Comparison of ENCODE assay signal across 25 cellular contexts in the genomic region with DNA sequence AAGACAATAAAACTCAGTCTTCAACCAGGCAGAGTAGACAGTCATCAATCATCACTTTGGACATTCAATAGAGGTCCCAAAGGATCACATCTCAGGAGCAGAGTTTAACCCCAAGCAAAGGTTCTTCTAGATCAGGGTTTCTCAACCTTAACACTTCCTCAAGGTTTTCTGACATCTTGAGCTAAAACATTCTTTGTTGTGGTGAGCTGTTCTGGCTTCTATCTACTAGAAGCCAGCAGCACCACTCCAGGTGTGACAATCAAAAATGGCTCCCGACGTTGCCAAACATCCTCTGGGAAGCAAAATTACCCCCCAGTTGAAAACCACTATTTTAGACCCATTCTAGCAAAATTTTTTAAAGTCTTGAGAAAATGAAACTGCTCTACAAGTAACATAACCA. TPM values are rescaled to one million over a fixed set of nuclear protein-coding genes. Genes with fewer than 3 reads are reported as not detected.
DNase-seq lines count a peak whose midpoint lies in the region; ATAC-seq, FAIRE-seq and TF ChIP-seq lines count a peak whose summit lies in the region.
"Had no signal": no experiment of that assay in that cellular context is flagged by ENCODE, and none has a peak within 500 bp of the region (broad histone marks: within the 10 kb centered on the region; RNA-seq: fewer than 3 reads in every experiment).

No MANE protein-coding gene starts in this region.

- H2BK120ac ChIP-seq in IMR-90 (ENCODE audit: low read depth, low read length), result peak overlapping the region; percentile 88; the same call in 1 of the 2 replicates

- H3K4me2 ChIP-seq in IMR-90 (ENCODE audit: low read depth, low read length) (no peak overlapping the region), osteoblast (ENCODE audit: insufficient read depth, low read length) (no peak overlapping the region), Karpas-422 (ENCODE audit: low read depth, low read length, poor library complexity, severe bottlenecking) (no peak overlapping the region)

- ATAC-seq in IMR-90 (ENCODE audit: low read depth), result no peak
- ATAC-seq: SK-N-SH treated with all-trans-retinoic acid at 6 μM for 48 hours had no signal

- no TSS peak for BruUV-seq in IMR-90 (replicated peaks; lab: Mats Ljungman, UMichigan)

- DNase-seq in H54 (ENCODE audit: insufficient read length, low spot score), result no peak
- no peak for DNase-seq in IMR-90
- no peak for DNase-seq in SJSA1 (ENCODE audit: low read depth in 1 of 2, low spot score in 2 of 2)
- no peak for DNase-seq in osteoblast (ENCODE audit: insufficient read length, low spot score, missing footprints)
- DNase-seq in Karpas-422, result no peak
- DNase-seq in glomerular visceral epithelial cell (ENCODE audit: extremely low spot score), result no peak
- no peak for DNase-seq in cerebellar cortex (ENCODE audit: low spot score)
- DNase-seq in activated T-cell treated with anti-CD3 and anti-CD28 coated beads, Interleukin-2, amount 50 U/mL, for 24 hours, result no peak
- DNase-seq: ACHN; BE2C; Calu3; CD8-positive, alpha-beta memory T cell; GM23248; H9; MG63; NCI-H1694; NCI-H2029 treated with DMSO at 0.1 percent for 48 hours; NCI-H2227 treated with DMSO at 0.1 percent for 48 hours; NCI-H526 treated with DMSO at 0.1 percent for 48 hours; OCI-M1; SIG-M5 had no signal

- H2BK20ac ChIP-seq in IMR-90 (ENCODE audit: low read depth, low read length), result peak overlapping the region; percentile 83

- in situ Hi-C loops in IMR-90 (cut with MboI; ENCODE audit: low sequenced_read_pairs), result no loop called here

- H3K79me2 ChIP-seq in osteoblast (ENCODE audit: insufficient read depth, low read length) (peaks cover 3% of the 10 kb centered on the region), Karpas-422 (ENCODE audit: low read length) (peaks cover 62% of the 10 kb centered on the region)

- TF ChIP-seq RAD21 in IMR-90 (IDR thresholded peaks at IDR 0.05; ENCODE audit: low read length), result no peak

- H3K4me3 ChIP-seq in IMR-90 (ENCODE audit: insufficient read depth, low read depth, low read length), result no peak overlapping the region
- no peak overlapping the region for H3K4me3 ChIP-seq in SJSA1
- no peak overlapping the region for H3K4me3 ChIP-seq in osteoblast (ENCODE audit: insufficient read depth, low read length)
- no peak overlapping the region for H3K4me3 ChIP-seq in Karpas-422 (ENCODE audit: low read length)
- H3K4me3 ChIP-seq: GM23248, MG63 had no signal

- no peaks in the 10 kb centered on the region for H3K9me3 ChIP-seq in IMR-90 (ENCODE audit: control insufficient read depth, insufficient read depth, low read length)
- H3K9me3 ChIP-seq in SJSA1 (replicated peaks), result no peaks in the 10 kb centered on the region
- H3K9me3 ChIP-seq in osteoblast (ENCODE audit: low read depth, low read length), result no peaks in the 10 kb centered on the region
- H3K9me3 ChIP-seq in Karpas-422 (ENCODE audit: low read length), result no peaks in the 10 kb centered on the region
- H3K9me3 ChIP-seq: BE2C, MG63 had no signal

- H3K4me3 Mint-ChIP-seq in activated T-cell treated with anti-CD3 and anti-CD28 coated beads, Interleukin-2, amount 50 U/mL, for 24 hours, result no peak overlapping the region
- H3K4me3 Mint-ChIP-seq: CD14-positive monocyte, H9 had no signal

- no peak overlapping the region for H3K4ac ChIP-seq in IMR-90 (ENCODE audit: low read depth, low read length)

- POLR2A ChIA-PET in IMR-90 (lab: Charles Lee; ENCODE audit: unreplicated experiment), result no interaction called here

- H3K27me3 ChIP-seq in IMR-90 (ENCODE audit: control insufficient read depth, insufficient read depth, low read length) (no peaks in the 10 kb centered on the region), SJSA1 (replicated peaks) (no peaks in the 10 kb centered on the region), osteoblast (ENCODE audit: insufficient read depth, low read length) (no peaks in the 10 kb centered on the region), Karpas-422 (ENCODE audit: low read length) (no peaks in the 10 kb centered on the region)
- H3K27me3 ChIP-seq: BE2C, MG63 had no signal

- H3K27me3 Mint-ChIP-seq in activated T-cell treated with anti-CD3 and anti-CD28 coated beads, Interleukin-2, amount 50 U/mL, for 24 hours, result no peaks in the 10 kb centered on the region
- H3K27me3 Mint-ChIP-seq: CD8-positive, alpha-beta memory T cell had no signal

- no peak overlapping the region; a peak in 1 of 4 replicates for H4K8ac ChIP-seq in IMR-90 (ENCODE audit: low read depth in 2 of 2, low read length in 2 of 2)

- H3K9ac ChIP-seq in IMR-90 (ENCODE audit: low read depth, low read length) (no peak overlapping the region), Karpas-422 (ENCODE audit: low read length) (no peak overlapping the region)
- H3K9ac ChIP-seq: GM23248 had no signal

- H3K79me1 ChIP-seq in IMR-90 (ENCODE audit: low read depth in 1 of 2, low read length in 2 of 2), result peaks cover 12 to 25% of the 10 kb centered on the region in 2 experiments

- no peak overlapping the region for H4K5ac ChIP-seq in IMR-90 (ENCODE audit: low read depth, low read length)

- H3K36me3 ChIP-seq in IMR-90 (ENCODE audit: control insufficient read depth, insufficient read depth, low read length), result no peaks in the 10 kb centered on the region
- peaks cover 44% of the 10 kb centered on the region for H3K36me3 ChIP-seq in SJSA1
- no peaks in the 10 kb centered on the region for H3K36me3 ChIP-seq in osteoblast (ENCODE audit: insufficient read depth, low read length)
- H3K36me3 ChIP-seq in Karpas-422 (ENCODE audit: insufficient read depth, low read length), result peaks cover 51% of the 10 kb centered on the region
- H3K36me3 ChIP-seq: BE2C had no signal

- TF ChIP-seq CTCF in IMR-90 (conservative IDR thresholded peaks at IDR 0.05; ENCODE audit: low read depth, low read length) (no peak), osteoblast (IDR thresholded peaks at IDR 0.05; ENCODE audit: extremely low read depth, low read depth, low read length) (no peak)

- H3K18ac ChIP-seq in IMR-90 (ENCODE audit: low read depth, low read length), result peak overlapping the region; percentile 72; the same call in 1 of the 2 replicates

- H3K9me2 ChIP-seq in Karpas-422 (replicated peaks; ENCODE audit: insufficient read depth, low read length), result no peaks in the 10 kb centered on the region

- 0 out of 2 replicates have a peak overlapping the region, but pooled peaks have one; percentile 8 for H4K91ac ChIP-seq in IMR-90 (ENCODE audit: insufficient read depth, low read depth, low read length)

- H3K4me1 ChIP-seq in IMR-90 (ENCODE audit: control insufficient read depth, insufficient read depth, low read length), result peaks cover 5% of the 10 kb centered on the region; the same call in 1 of the 2 replicates
- peaks cover 30% of the 10 kb centered on the region for H3K4me1 ChIP-seq in SJSA1 (replicated peaks)
- peaks cover 39% of the 10 kb centered on the region for H3K4me1 ChIP-seq in osteoblast (ENCODE audit: insufficient read depth, low read length)
- H3K4me1 ChIP-seq in Karpas-422 (ENCODE audit: low read length), result peaks cover 3% of the 10 kb centered on the region; the same call in 1 of the 2 replicates
- H3K4me1 ChIP-seq: BE2C had no signal

- no peak overlapping the region for H2AK9ac ChIP-seq in IMR-90 (replicated peaks; ENCODE audit: low read depth, low read length, poor library complexity)

- H3K27ac Mint-ChIP-seq in activated T-cell treated with anti-CD3 and anti-CD28 coated beads, Interleukin-2, amount 50 U/mL, for 24 hours, result no peak overlapping the region
- H3K27ac Mint-ChIP-seq: CD14-positive monocyte, H9 had no signal

- peaks cover 9% of the 10 kb centered on the region for H3K9me1 ChIP-seq in IMR-90 (ENCODE audit: insufficient read depth, low read length)

- H2AK5ac ChIP-seq in IMR-90 (ENCODE audit: low read depth, low read length), result peak overlapping the region; percentile 2; the same call in 1 of the 2 replicates

- no peaks in the 10 kb centered on the region for H3K9me3 Mint-ChIP-seq in activated T-cell treated with anti-CD3 and anti-CD28 coated beads, Interleukin-2, amount 50 U/mL, for 24 hours
- H3K9me3 Mint-ChIP-seq: CD8-positive, alpha-beta memory T cell; H9 had no signal

- H3K27ac ChIP-seq in IMR-90 (ENCODE audit: insufficient read depth, low read length) (no peak overlapping the region), SJSA1 (0 out of 2 replicates have a peak overlapping the region, but pooled peaks have one; percentile 5), osteoblast (ENCODE audit: low read depth, low read length) (peak overlapping the region; percentile 72), Karpas-422 (ENCODE audit: low read length) (no peak overlapping the region)
- H3K27ac ChIP-seq: GM23248, HL-60 had no signal

- H2AFZ ChIP-seq in IMR-90 (replicated peaks; ENCODE audit: low read length, poor library complexity) (no peak overlapping the region), osteoblast (ENCODE audit: low read length) (peak overlapping the region; percentile 27), Karpas-422 (ENCODE audit: low read length) (no peak overlapping the region)
- H2AFZ ChIP-seq: GM23248 had no signal

- H4K20me1 ChIP-seq in IMR-90 (ENCODE audit: insufficient read depth, low read length), result no peaks in the 10 kb centered on the region
- H4K20me1 ChIP-seq in osteoblast (ENCODE audit: insufficient read depth, low read length), result no peaks in the 10 kb centered on the region
- no peaks in the 10 kb centered on the region for H4K20me1 ChIP-seq in Karpas-422 (ENCODE audit: insufficient read depth, low read depth, low read length)

- dilution Hi-C loops in IMR-90 (cut with HindIII; ENCODE audit: low sequenced_read_pairs, unreplicated experiment), result loop anchor here (25.0 kb wide), 1 partner anchor 254 kb away; no protein-coding TSS in a partner anchor

- H3K4me1 Mint-ChIP-seq in activated T-cell treated with anti-CD3 and anti-CD28 coated beads, Interleukin-2, amount 50 U/mL, for 24 hours (ENCODE audit: low read depth), result peaks cover 14% of the 10 kb centered on the region
- H3K4me1 Mint-ChIP-seq: CD14-positive monocyte, H9 had no signal

- peak overlapping the region; percentile 3; the same call in 1 of the 2 replicates for H3K23ac ChIP-seq in IMR-90 (ENCODE audit: low read depth, low read length)

- H2BK5ac ChIP-seq in IMR-90 (ENCODE audit: low read depth, low read length, poor library complexity, severe bottlenecking), result peak overlapping the region; percentile 98

- intact Hi-C loops in IMR-90 (cut with micrococcal nuclease), result no loop called here

- CTCF ChIA-PET in IMR-90 (lab: Yijun Ruan, JAX), result interaction anchor here (2.4 kb wide), 1 partner anchor 12 kb away, joined by 9 read pairs; no protein-coding TSS in a partner anchor

- WGBS in IMR-90 (ENCODE audit: extremely low coverage in 2 of 2, insufficient read length in 1 of 2), 2 experiments, result 100% methylated on average over 2 of the region's 2 CpGs; no CpG with 5 or more reads in 1 of the 2 experiments

- no peak for TF ChIP-seq POLR2A in H54 (IDR thresholded peaks at IDR 0.05; ENCODE audit: low read depth, low read length)
- no peak for TF ChIP-seq POLR2A in IMR-90 (IDR thresholded peaks at IDR 0.05; ENCODE audit: low read depth, low read length)

- FAIRE-seq in H54 (lab: Jason Lieb, UNC), result peak; percentile 68
- FAIRE-seq: RCC 7860 had no signal

- 0 out of 3 replicates have a peak overlapping the region, but pooled peaks have one; percentile 53 for H2BK15ac ChIP-seq in IMR-90 (ENCODE audit: low read depth, low read length)

- H3K14ac ChIP-seq in IMR-90 (replicated peaks; ENCODE audit: low read depth, low read length), result no peak overlapping the region; the same call in 1 of the 2 replicates

- H3K56ac ChIP-seq in IMR-90 (ENCODE audit: extremely low read depth, insufficient read depth, low read length), result no peak overlapping the region

- H3K36me3 Mint-ChIP-seq in activated T-cell treated with anti-CD3 and anti-CD28 coated beads, Interleukin-2, amount 50 U/mL, for 24 hours (ENCODE audit: low read depth), result peaks cover 76% of the 10 kb centered on the region

RNA-seq across cellular contexts. Expression of gene RTTN, which starts 22.0 kb away (rescaled TPM):
- total RNA-seq in IMR-90 (2012; rRNA removed), result 19.9 and 21.9 TPM in 2 replicates
- polyA plus RNA-seq in IMR-90 (2012; rRNA removed), result 4.8 and 5.8 TPM in 2 replicates
- 1.1 and 1.9 TPM in 2 replicates for polyA plus RNA-seq in IMR-90 (2012; cell fraction: cytosol; rRNA removed)
- polyA plus RNA-seq in IMR-90 (2012; cell fraction: nucleus; rRNA removed; ENCODE audit: low replicate concordance), result 2.9 and 18.0 TPM in 2 replicates
- 26.3 and 30.5 TPM in 2 replicates for total RNA-seq in SJSA1 (2014; rRNA removed; shearing (Covaris generic))
- total RNA-seq in osteoblast, result 11.2 and 15.6 TPM in 2 replicates
- 36.4 and 57.4 TPM in 2 replicates for total RNA-seq in Karpas-422 (2014; rRNA removed; shearing (Covaris generic); ENCODE audit: low replicate concordance)

Comparison
In these comparisons a context has a peak if more than half of its experiments do, and no peak if none do; other contexts are left out.
1. H3K27ac ChIP-seq: peak in SJSA1 (single experiment) and osteoblast (single experiment); none in IMR-90 (single experiment) and Karpas-422 (single experiment).